Comparison of ENCODE assay signal across 18 cellular contexts in the genomic region with DNA sequence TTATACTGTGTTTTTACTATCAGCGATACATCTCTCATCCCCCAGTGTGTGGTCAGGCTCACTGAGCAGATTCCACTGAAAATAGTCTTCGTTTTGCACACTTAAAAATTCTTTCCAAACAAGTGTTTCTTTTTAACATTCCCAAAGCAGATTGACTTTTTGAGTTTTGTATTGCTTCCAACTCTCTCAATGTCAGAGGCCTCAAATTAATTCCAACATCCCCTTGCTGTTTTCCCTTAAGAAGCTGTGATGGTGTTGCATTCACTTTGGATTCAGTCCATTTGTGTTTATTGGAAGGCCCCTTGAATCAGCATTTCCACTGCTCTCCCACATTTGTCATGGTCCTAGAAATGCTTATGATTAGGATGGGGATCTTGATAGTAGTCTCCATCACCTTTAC.
DNase-seq lines count a peak whose midpoint lies in the region; ATAC-seq and TF ChIP-seq lines count a peak whose summit lies in the region.
"Had no signal": no experiment of that assay in that cellular context is flagged by ENCODE, and none has a peak within 500 bp of the region (broad histone marks: within the 10 kb centered on the region; RNA-seq: fewer than 3 reads in every experiment).

No MANE protein-coding gene starts in this region.

- dilution Hi-C loops in mammary epithelial cell (cut with HindIII; ENCODE audit: low sequenced_read_pairs), result no loop called here

- no TSS peak for BruUV-seq in mammary epithelial cell (replicated peaks; lab: Mats Ljungman, UMichigan)
- no TSS peak for BruUV-seq in Panc1 (replicated peaks; lab: Mats Ljungman, UMichigan)

- H3K36me3 Mint-ChIP-seq in stimulated activated naive B cell treated with anti-CD40 and anti-IgM and Interleukin-4, amounts not matched to agents 10 μg/mL and 1 μg/mL and 100 μg/mL, for 72 hours, result peaks cover 4% of the 10 kb centered on the region in 2 donors

- CTCF ChIA-PET in mammary epithelial cell (lab: Charles Lee; ENCODE audit: low non-redundant PET) (no interaction called here), Panc1 (lab: Charles Lee) (no interaction called here)

- H3K4me1 ChIP-seq in breast epithelium (no peaks in the 10 kb centered on the region), mammary epithelial cell (ENCODE audit: insufficient read depth, low read length) (peaks cover 15% of the 10 kb centered on the region), Panc1 (ENCODE audit: control insufficient read depth, insufficient read depth, low read length) (peaks cover 43% of the 10 kb centered on the region), heart left ventricle (peaks cover 0 to 23% (median 1%) of the 10 kb centered on the region in 12 donors)

- no peaks in the 10 kb centered on the region for H3K27me3 Mint-ChIP-seq in stimulated activated naive B cell treated with anti-CD40 and anti-IgM and Interleukin-4, amounts not matched to agents 10 μg/mL and 1 μg/mL and 100 μg/mL, for 72 hours

- TF ChIP-seq POLR2A in breast epithelium (IDR thresholded peaks at IDR 0.05), result no peak
- TF ChIP-seq POLR2A in heart left ventricle (IDR thresholded peaks at IDR 0.05), result no peak

- DNase-seq in breast epithelium (ENCODE audit: low spot score in 2 of 2) (no peak), mammary epithelial cell (no peak), Panc1 (ENCODE audit: low read depth, low spot score) (no peak), fibroblast of peridontal ligament (ENCODE audit: extremely low read depth) (peak; percentile 51), heart left ventricle (no peak), HPDE6-E6E7 (ENCODE audit: extremely low spot score) (no peak), AML-193 (lab: John Stamatoyannopoulos, UW) (no peak)
- no peak for DNase-seq in stimulated activated naive B cell treated with anti-CD40 and anti-IgM and Interleukin-4, amounts not matched to agents 10 μg/mL and 1 μg/mL and 100 μg/mL, for 72 hours
- DNase-seq: C1 segment of cervical spinal cord, DMS 273 treated with DMSO at 0.1 percent for 48 hours, GF-D8, HFFc6, NCI-H1436, NCI-H2029, NCI-H2171, NCI-H446 treated with DMSO at 0.1 percent for 48 hours, SK-N-SH had no signal

- no peak overlapping the region for H3K9ac ChIP-seq in mammary epithelial cell (ENCODE audit: insufficient read depth, low read length)
- H3K9ac ChIP-seq: SK-N-SH had no signal

- H3K4me3 Mint-ChIP-seq in stimulated activated naive B cell treated with anti-CD40 and anti-IgM and Interleukin-4, amounts not matched to agents 10 μg/mL and 1 μg/mL and 100 μg/mL, for 72 hours, result peak overlapping the region in 1 of 2 donors; percentile 59
- H3K4me3 Mint-ChIP-seq: HFFc6 had no signal

- TF ChIP-seq CTCF in breast epithelium (IDR thresholded peaks at IDR 0.05) (no peak), mammary epithelial cell (conservative IDR thresholded peaks at IDR 0.05 in 1 of 2, IDR thresholded peaks at IDR 0.05 in 1 of 2; ENCODE audit: extremely low read depth in 1 of 2, insufficient read depth in 1 of 2, low read depth in 1 of 2, low read length in 2 of 2) (no peak), Panc1 (IDR thresholded peaks at IDR 0.05) (no peak), heart left ventricle (IDR thresholded peaks at IDR 0.05) (no peak)

- H3K27ac Mint-ChIP-seq in stimulated activated naive B cell treated with anti-CD40 and anti-IgM and Interleukin-4, amounts not matched to agents 10 μg/mL and 1 μg/mL and 100 μg/mL, for 72 hours, result peak overlapping the region; percentile 98
- H3K27ac Mint-ChIP-seq: HFFc6 had no signal

- in situ Hi-C loops in mammary epithelial cell (cut with MboI; ENCODE audit: low sequenced_read_pairs in 2 of 2) (no loop called here), Panc1 (cut with HindIII; ENCODE audit: low pct_unique_long_range_greater_than_20kb, low sequenced_read_pairs) (no loop called here)

- H3K27ac ChIP-seq in breast epithelium, result peak overlapping the region; percentile 61
- H3K27ac ChIP-seq in mammary epithelial cell (ENCODE audit: insufficient read depth, low read depth, low read length), result no peak overlapping the region
- peak overlapping the region; percentile 99 for H3K27ac ChIP-seq in Panc1 (ENCODE audit: low read length)
- peak overlapping the region in 1 of 12 donors; percentile 38 for H3K27ac ChIP-seq in heart left ventricle

- no peak overlapping the region for H3K4me3 ChIP-seq in breast epithelium
- no peak overlapping the region for H3K4me3 ChIP-seq in mammary epithelial cell (replicated peaks in 1 of 3; ENCODE audit: insufficient read depth in 1 of 3, low read depth in 2 of 3, low read length in 3 of 3)
- H3K4me3 ChIP-seq in Panc1 (ENCODE audit: low read depth in 2 of 2, low read length in 2 of 2), result no peak overlapping the region
- H3K4me3 ChIP-seq in heart left ventricle, result no peak overlapping the region
- H3K4me3 ChIP-seq: PC-9 had no signal

- H2AFZ ChIP-seq in mammary epithelial cell (ENCODE audit: low read depth, low read length), result no peak overlapping the region
- H2AFZ ChIP-seq: PC-9 had no signal

- POLR2A ChIA-PET in Panc1 (lab: Charles Lee), result no interaction called here

- H3K9me3 ChIP-seq in breast epithelium (no peaks in the 10 kb centered on the region), mammary epithelial cell (replicated peaks; ENCODE audit: insufficient read depth, low read length) (no peaks in the 10 kb centered on the region), Panc1 (ENCODE audit: control insufficient read depth, insufficient read depth, low read depth, low read length) (peaks cover 6% of the 10 kb centered on the region; the same call in 1 of the 2 replicates), heart left ventricle (no peaks in the 10 kb centered on the region)
- H3K9me3 ChIP-seq: SK-N-SH had no signal

- no peak overlapping the region for H3K4me2 ChIP-seq in mammary epithelial cell (ENCODE audit: insufficient read depth, low read depth, low read length)

- ATAC-seq in Panc1, result no peak
- no peak for ATAC-seq in stimulated activated naive B cell treated with anti-CD40 and anti-IgM and Interleukin-4, amounts not matched to agents 10 μg/mL and 1 μg/mL and 100 μg/mL, for 72 hours (replicated peaks)
- ATAC-seq in heart left ventricle, result no peak

- WGBS in mammary epithelial cell (ENCODE audit: low coverage, missing lambda C conversion rate), result 97% methylated on average over 2 of the region's 2 CpGs
- WGBS in heart left ventricle, 4 donors, result 87 to 93% (median 91%) methylated on average over 2 of the region's 2 CpGs

- intact Hi-C loops in breast epithelium (cut with DNase I; ENCODE audit: low total_unique reads), result no loop called here
- intact Hi-C loops in mammary epithelial cell (cut with micrococcal nuclease), result no loop called here
- intact Hi-C loops in Panc1 (cut with micrococcal nuclease; ENCODE audit: unreplicated experiment), result no loop called here
- intact Hi-C loops in heart left ventricle (cut with DNase I), result no loop called here

- peaks cover 41 to 59% of the 10 kb centered on the region in 2 donors for H3K4me1 Mint-ChIP-seq in stimulated activated naive B cell treated with anti-CD40 and anti-IgM and Interleukin-4, amounts not matched to agents 10 μg/mL and 1 μg/mL and 100 μg/mL, for 72 hours

- H3K36me3 ChIP-seq in breast epithelium, result no peaks in the 10 kb centered on the region
- H3K36me3 ChIP-seq in mammary epithelial cell (ENCODE audit: insufficient read depth, low read length), result no peaks in the 10 kb centered on the region
- H3K36me3 ChIP-seq in Panc1 (ENCODE audit: control insufficient read depth, insufficient read depth, low read length), result no peaks in the 10 kb centered on the region
- no peaks in the 10 kb centered on the region for H3K36me3 ChIP-seq in heart left ventricle

- H3K79me2 ChIP-seq in mammary epithelial cell (ENCODE audit: insufficient read depth, low read length), result no peaks in the 10 kb centered on the region

- H3K9me3 Mint-ChIP-seq in stimulated activated naive B cell treated with anti-CD40 and anti-IgM and Interleukin-4, amounts not matched to agents 10 μg/mL and 1 μg/mL and 100 μg/mL, for 72 hours, result peaks cover 0 to 3% of the 10 kb centered on the region in 2 donors
- H3K9me3 Mint-ChIP-seq: HFFc6 had no signal

- no peaks in the 10 kb centered on the region for H3K27me3 ChIP-seq in breast epithelium
- no peaks in the 10 kb centered on the region for H3K27me3 ChIP-seq in mammary epithelial cell (ENCODE audit: insufficient read depth, low read length)
- no peaks in the 10 kb centered on the region for H3K27me3 ChIP-seq in Panc1 (ENCODE audit: control insufficient read depth, insufficient read depth, low read length)
- no peaks in the 10 kb centered on the region for H3K27me3 ChIP-seq in heart left ventricle

- no peaks in the 10 kb centered on the region for H4K20me1 ChIP-seq in mammary epithelial cell (ENCODE audit: insufficient read depth, low read length)
